Comparison of ENCODE assay signal across 1 cellular context in the genomic region with DNA sequence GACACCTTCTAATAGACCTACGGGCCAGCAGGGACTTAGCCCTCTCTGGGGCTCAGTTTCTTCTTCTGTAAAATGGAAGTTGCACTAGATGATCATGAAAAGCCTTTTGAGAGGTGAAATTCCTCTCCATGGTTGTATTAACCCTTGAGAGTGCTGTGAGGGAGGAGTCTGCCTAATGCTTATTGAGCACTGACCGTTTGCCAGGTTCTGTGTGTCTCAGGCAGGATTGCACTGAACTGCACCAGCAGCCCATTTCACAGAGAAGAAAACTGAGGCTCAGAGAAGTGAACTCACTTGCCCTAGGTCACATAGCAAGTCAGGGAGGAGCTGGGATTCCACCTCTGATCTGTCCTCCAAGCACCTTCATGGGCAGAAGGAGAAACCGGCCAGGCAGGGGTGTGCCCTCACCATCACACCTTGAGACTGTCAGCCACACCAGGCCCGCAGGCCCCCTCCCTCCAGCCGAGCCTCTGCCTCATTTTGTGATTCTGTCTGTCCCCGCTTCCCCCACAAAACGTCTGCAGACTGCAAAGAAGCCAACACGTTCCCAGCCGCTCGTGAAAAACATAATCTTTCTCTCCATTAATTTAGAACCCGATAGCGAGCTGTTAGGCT.
TF ChIP-seq lines count a peak whose summit lies in the region.

No MANE protein-coding gene starts in this region.

TF ChIP-seq in HepG2, 621 proteins besides CTCF, POLR2A, EP300 and RAD21:
- TF ChIP-seq ZNF782 (CRISPR knock-in tag; IDR thresholded peaks at IDR 0.05; ENCODE audit: borderline replicate concordance) (no peak), ZNF121 (CRISPR knock-in tag; IDR thresholded peaks at IDR 0.05) (no peak), SNRNP70 (IDR thresholded peaks at IDR 0.05; ENCODE audit: low read depth, low read length) (no peak), HOXA9 (CRISPR knock-in tag; IDR thresholded peaks at IDR 0.05; ENCODE audit: borderline replicate concordance) (no peak), ZBTB3 (CRISPR knock-in tag; IDR thresholded peaks at IDR 0.05; ENCODE audit: borderline replicate concordance, low read depth) (no peak), ETV5 (CRISPR knock-in tag; IDR thresholded peaks at IDR 0.05; ENCODE audit: borderline replicate concordance) (no peak), ZNF629 (CRISPR knock-in tag; conservative IDR thresholded peaks at IDR 0.05) (peak; percentile 91), ADNP (CRISPR knock-in tag; IDR thresholded peaks at IDR 0.05) (0 out of 2 replicates have a peak, but pooled peaks have one; percentile 13), ELF4 (CRISPR knock-in tag; IDR thresholded peaks at IDR 0.05; ENCODE audit: borderline replicate concordance) (no peak), MED1 (CRISPR knock-in tag; IDR thresholded peaks at IDR 0.05) (no peak), GATA4 (IDR thresholded peaks at IDR 0.05; ENCODE audit: borderline replicate concordance, low read depth) (no peak)
- TF ChIP-seq, protein P1, sequence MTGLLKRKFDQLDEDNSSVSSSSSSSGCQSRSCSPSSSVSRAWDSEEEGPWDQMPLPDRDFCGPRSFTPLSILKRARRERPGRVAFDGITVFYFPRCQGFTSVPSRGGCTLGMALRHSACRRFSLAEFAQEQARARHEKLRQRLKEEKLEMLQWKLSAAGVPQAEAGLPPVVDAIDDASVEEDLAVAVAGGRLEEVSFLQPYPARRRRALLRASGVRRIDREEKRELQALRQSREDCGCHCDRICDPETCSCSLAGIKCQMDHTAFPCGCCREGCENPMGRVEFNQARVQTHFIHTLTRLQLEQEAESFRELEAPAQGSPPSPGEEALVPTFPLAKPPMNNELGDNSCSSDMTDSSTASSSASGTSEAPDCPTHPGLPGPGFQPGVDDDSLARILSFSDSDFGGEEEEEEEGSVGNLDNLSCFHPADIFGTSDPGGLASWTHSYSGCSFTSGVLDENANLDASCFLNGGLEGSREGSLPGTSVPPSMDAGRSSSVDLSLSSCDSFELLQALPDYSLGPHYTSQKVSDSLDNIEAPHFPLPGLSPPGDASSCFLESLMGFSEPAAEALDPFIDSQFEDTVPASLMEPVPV (CRISPR knock-in tag; IDR thresholded peaks at IDR 0.05) = no peak
